ENCODE assay signal across 9 cellular contexts in genomic region chr9:34190996-34191892, GRCh38. TPM values are rescaled to one million over a fixed set of nuclear protein-coding genes. Genes with fewer than 3 reads are reported as not detected.
DNase-seq lines count a peak whose midpoint lies in the region; ATAC-seq and TF ChIP-seq lines count a peak whose summit lies in the region.
"Had no signal": no experiment of that assay in that cellular context is flagged by ENCODE, and none has a peak within 500 bp of the region (broad histone marks: within the 10 kb centered on the region; RNA-seq: fewer than 3 reads in every experiment).

No MANE protein-coding gene starts in this region.

- DNase-seq in NCI-H1105 treated with DMSO at 0.1 percent for 48 hours (lab: John Stamatoyannopoulos, UW) (peak; percentile 7), NCI-H1105 (lab: John Stamatoyannopoulos, UW) (no peak), NCI-H2081 (lab: John Stamatoyannopoulos, UW) (peak; percentile 56 to 84), dermis microvascular lymphatic vessel endothelial cell (ENCODE audit: low read depth in 2 of 2) (peak; percentile 28 to 37), osteocyte (ENCODE audit: extremely low spot score, unreplicated experiment) (peak; percentile 46), activated gamma-delta T cell (lab: John Stamatoyannopoulos, UW) (no peak)
- DNase-seq: SIG-M5 had no signal

- peaks cover 2% of the 10 kb centered on the region for H3K36me3 Mint-ChIP-seq in osteocyte (ENCODE audit: unreplicated experiment)

- no peak for ATAC-seq in GM21423 (IDR thresholded peaks at IDR 0.05; ENCODE audit: unreplicated experiment)
- no peak for ATAC-seq in GM21381 (IDR thresholded peaks at IDR 0.05; ENCODE audit: unreplicated experiment)

- H3K27ac Mint-ChIP-seq in osteocyte (ENCODE audit: unreplicated experiment), result peak overlapping the region; percentile 92

- H3K27me3 Mint-ChIP-seq in osteocyte (ENCODE audit: unreplicated experiment), result no peaks in the 10 kb centered on the region

- TF ChIP-seq CTCF in osteocyte (IDR thresholded peaks at IDR 0.05), result peak; percentile 53

- H3K4me1 Mint-ChIP-seq in osteocyte (ENCODE audit: unreplicated experiment), result peaks cover 41% of the 10 kb centered on the region

- H3K9me3 Mint-ChIP-seq in osteocyte (ENCODE audit: unreplicated experiment), result no peaks in the 10 kb centered on the region

- H3K4me3 Mint-ChIP-seq in osteocyte (ENCODE audit: unreplicated experiment), result peak overlapping the region; percentile 16

RNA-seq across cellular contexts. Expression of gene UBAP1, which starts 12.4 kb away (rescaled TPM):
- total RNA-seq in dermis microvascular lymphatic vessel endothelial cell (22.3 and 27.6 TPM in 2 replicates), osteocyte (38.6 and 39.8 TPM in 2 replicates)

Comparison
In these comparisons a context has a peak if more than half of its experiments do, and no peak if none do; other contexts are left out.
1. DNase-seq: peak in NCI-H1105 treated with DMSO at 0.1 percent for 48 hours (single experiment), NCI-H2081 (2 of 2), dermis microvascular lymphatic vessel endothelial cell (2 of 2) and osteocyte (single experiment); none in NCI-H1105 (single experiment) and activated gamma-delta T cell (single experiment).